In genomic region chr2:43178602-43179542, GRCh38 we compare ENCODE assay signal across 1 cellular context.
A peak's percentile ranks its signal among the peaks of the same experiment; 100 is the strongest.
TF ChIP-seq lines count a peak whose summit lies in the region.

No MANE protein-coding gene starts in this region.

TF ChIP-seq in HepG2, 621 proteins besides CTCF, POLR2A, EP300 and RAD21 (continued from another document and continues in another):
- TF ChIP-seq CENPT (CRISPR knock-in tag; IDR thresholded peaks at IDR 0.05; ENCODE audit: low read depth) (no peak), ZBTB38 (CRISPR knock-in tag; IDR thresholded peaks at IDR 0.05) (peak; percentile 89; the same call in 1 of the 2 replicates), MAZ (IDR thresholded peaks at IDR 0.05; ENCODE audit: borderline replicate concordance, low read depth, low read length) (no peak), MAZ (CRISPR knock-in tag; IDR thresholded peaks at IDR 0.05; ENCODE audit: low read depth) (peak; percentile 63; the same call in 1 of the 2 replicates), ZNF281 (CRISPR knock-in tag; IDR thresholded peaks at IDR 0.05; ENCODE audit: borderline replicate concordance) (no peak; the same call in 1 of the 2 replicates), MATR3 (CRISPR knock-in tag; IDR thresholded peaks at IDR 0.05) (no peak), ZNF589 (CRISPR knock-in tag; conservative IDR thresholded peaks at IDR 0.05) (no peak), KLF6 (CRISPR knock-in tag; IDR thresholded peaks at IDR 0.05) (peak; percentile 77; the same call in 1 of the 2 replicates), RARG (CRISPR knock-in tag; IDR thresholded peaks at IDR 0.05; ENCODE audit: low read depth) (0 out of 2 replicates have a peak, but pooled peaks have one; percentile 42), SMAD3 (CRISPR knock-in tag; IDR thresholded peaks at IDR 0.05) (peak; percentile 75; the same call in 1 of the 2 replicates), ISL2 (CRISPR knock-in tag; IDR thresholded peaks at IDR 0.05) (peak; percentile 85), ZNF567 (CRISPR knock-in tag; IDR thresholded peaks at IDR 0.05; ENCODE audit: borderline replicate concordance) (no peak), ZNF614 (CRISPR knock-in tag; IDR thresholded peaks at IDR 0.05; ENCODE audit: borderline replicate concordance) (peak; percentile 23; the same call in 1 of the 2 replicates), ZNF549 (CRISPR knock-in tag; IDR thresholded peaks at IDR 0.05) (no peak), RNF2 (conservative IDR thresholded peaks at IDR 0.05; ENCODE audit: low read depth) (no peak), KAT2B (IDR thresholded peaks at IDR 0.05; ENCODE audit: borderline replicate concordance, low read depth, low read length) (no peak), ZNF713 (CRISPR knock-in tag; IDR thresholded peaks at IDR 0.05) (0 out of 2 replicates have a peak, but pooled peaks have one; percentile 13), SNAPC2 (CRISPR knock-in tag; IDR thresholded peaks at IDR 0.05) (no peak), HNF1B (CRISPR knock-in tag; IDR thresholded peaks at IDR 0.05) (peak; percentile 72; the same call in 1 of the 2 replicates), NKX3-1 (CRISPR knock-in tag; IDR thresholded peaks at IDR 0.05) (no peak; the same call in 1 of the 2 replicates), EHMT2 (IDR thresholded peaks at IDR 0.05; ENCODE audit: borderline replicate concordance, low read depth, low read length) (no peak), KMT2B (CRISPR knock-in tag; IDR thresholded peaks at IDR 0.05) (peak; percentile 72), ZNF678 (CRISPR knock-in tag; IDR thresholded peaks at IDR 0.05) (no peak), HOXA5 (CRISPR knock-in tag; IDR thresholded peaks at IDR 0.05) (peak; percentile 74), DZIP1 (CRISPR knock-in tag; IDR thresholded peaks at IDR 0.05) (no peak), GFI1 (CRISPR knock-in tag; IDR thresholded peaks at IDR 0.05; ENCODE audit: borderline replicate concordance) (peak; percentile 89), RXRB (CRISPR knock-in tag; IDR thresholded peaks at IDR 0.05; ENCODE audit: borderline replicate concordance) (peak; percentile 53), RCOR2 (CRISPR knock-in tag; IDR thresholded peaks at IDR 0.05) (peak; percentile 88), ZNF570 (CRISPR knock-in tag; IDR thresholded peaks at IDR 0.05; ENCODE audit: borderline replicate concordance) (no peak), ZNF33B (CRISPR knock-in tag; IDR thresholded peaks at IDR 0.05) (peak; percentile 50; the same call in 1 of the 2 replicates), ATRX (CRISPR knock-in tag; IDR thresholded peaks at IDR 0.05; ENCODE audit: borderline replicate concordance) (no peak), KDM3A (CRISPR knock-in tag; IDR thresholded peaks at IDR 0.05; ENCODE audit: low read depth) (peak; percentile 66), PCBP2 (optimal IDR thresholded peaks at IDR 0.05; ENCODE audit: low read depth, low read length, poor library complexity, severe bottlenecking) (no peak)
- TF ChIP-seq, protein P1, sequence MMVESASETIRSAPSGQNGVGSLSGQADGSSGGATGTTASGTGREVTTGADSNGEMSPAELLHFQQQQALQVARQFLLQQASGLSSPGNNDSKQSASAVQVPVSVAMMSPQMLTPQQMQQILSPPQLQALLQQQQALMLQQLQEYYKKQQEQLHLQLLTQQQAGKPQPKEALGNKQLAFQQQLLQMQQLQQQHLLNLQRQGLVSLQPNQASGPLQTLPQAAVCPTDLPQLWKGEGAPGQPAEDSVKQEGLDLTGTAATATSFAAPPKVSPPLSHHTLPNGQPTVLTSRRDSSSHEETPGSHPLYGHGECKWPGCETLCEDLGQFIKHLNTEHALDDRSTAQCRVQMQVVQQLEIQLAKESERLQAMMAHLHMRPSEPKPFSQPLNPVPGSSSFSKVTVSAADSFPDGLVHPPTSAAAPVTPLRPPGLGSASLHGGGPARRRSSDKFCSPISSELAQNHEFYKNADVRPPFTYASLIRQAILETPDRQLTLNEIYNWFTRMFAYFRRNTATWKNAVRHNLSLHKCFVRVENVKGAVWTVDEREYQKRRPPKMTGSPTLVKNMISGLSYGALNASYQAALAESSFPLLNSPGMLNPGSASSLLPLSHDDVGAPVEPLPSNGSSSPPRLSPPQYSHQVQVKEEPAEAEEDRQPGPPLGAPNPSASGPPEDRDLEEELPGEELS (CRISPR knock-in tag; IDR thresholded peaks at IDR 0.05): peak; percentile 93
- TF ChIP-seq, protein P2, sequence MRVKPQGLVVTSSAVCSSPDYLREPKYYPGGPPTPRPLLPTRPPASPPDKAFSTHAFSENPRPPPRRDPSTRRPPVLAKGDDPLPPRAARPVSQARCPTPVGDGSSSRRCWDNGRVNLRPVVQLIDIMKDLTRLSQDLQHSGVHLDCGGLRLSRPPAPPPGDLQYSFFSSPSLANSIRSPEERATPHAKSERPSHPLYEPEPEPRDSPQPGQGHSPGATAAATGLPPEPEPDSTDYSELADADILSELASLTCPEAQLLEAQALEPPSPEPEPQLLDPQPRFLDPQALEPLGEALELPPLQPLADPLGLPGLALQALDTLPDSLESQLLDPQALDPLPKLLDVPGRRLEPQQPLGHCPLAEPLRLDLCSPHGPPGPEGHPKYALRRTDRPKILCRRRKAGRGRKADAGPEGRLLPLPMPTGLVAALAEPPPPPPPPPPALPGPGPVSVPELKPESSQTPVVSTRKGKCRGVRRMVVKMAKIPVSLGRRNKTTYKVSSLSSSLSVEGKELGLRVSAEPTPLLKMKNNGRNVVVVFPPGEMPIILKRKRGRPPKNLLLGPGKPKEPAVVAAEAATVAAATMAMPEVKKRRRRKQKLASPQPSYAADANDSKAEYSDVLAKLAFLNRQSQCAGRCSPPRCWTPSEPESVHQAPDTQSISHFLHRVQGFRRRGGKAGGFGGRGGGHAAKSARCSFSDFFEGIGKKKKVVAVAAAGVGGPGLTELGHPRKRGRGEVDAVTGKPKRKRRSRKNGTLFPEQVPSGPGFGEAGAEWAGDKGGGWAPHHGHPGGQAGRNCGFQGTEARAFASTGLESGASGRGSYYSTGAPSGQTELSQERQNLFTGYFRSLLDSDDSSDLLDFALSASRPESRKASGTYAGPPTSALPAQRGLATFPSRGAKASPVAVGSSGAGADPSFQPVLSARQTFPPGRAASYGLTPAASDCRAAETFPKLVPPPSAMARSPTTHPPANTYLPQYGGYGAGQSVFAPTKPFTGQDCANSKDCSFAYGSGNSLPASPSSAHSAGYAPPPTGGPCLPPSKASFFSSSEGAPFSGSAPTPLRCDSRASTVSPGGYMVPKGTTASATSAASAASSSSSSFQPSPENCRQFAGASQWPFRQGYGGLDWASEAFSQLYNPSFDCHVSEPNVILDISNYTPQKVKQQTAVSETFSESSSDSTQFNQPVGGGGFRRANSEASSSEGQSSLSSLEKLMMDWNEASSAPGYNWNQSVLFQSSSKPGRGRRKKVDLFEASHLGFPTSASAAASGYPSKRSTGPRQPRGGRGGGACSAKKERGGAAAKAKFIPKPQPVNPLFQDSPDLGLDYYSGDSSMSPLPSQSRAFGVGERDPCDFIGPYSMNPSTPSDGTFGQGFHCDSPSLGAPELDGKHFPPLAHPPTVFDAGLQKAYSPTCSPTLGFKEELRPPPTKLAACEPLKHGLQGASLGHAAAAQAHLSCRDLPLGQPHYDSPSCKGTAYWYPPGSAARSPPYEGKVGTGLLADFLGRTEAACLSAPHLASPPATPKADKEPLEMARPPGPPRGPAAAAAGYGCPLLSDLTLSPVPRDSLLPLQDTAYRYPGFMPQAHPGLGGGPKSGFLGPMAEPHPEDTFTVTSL (CRISPR knock-in tag; IDR thresholded peaks at IDR 0.05; ENCODE audit: borderline replicate concordance): peak; percentile 42; the same call in 1 of the 2 replicates
- TF ChIP-seq, protein P3, sequence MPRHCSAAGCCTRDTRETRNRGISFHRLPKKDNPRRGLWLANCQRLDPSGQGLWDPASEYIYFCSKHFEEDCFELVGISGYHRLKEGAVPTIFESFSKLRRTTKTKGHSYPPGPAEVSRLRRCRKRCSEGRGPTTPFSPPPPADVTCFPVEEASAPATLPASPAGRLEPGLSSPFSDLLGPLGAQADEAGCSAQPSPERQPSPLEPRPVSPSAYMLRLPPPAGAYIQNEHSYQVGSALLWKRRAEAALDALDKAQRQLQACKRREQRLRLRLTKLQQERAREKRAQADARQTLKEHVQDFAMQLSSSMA (CRISPR knock-in tag; IDR thresholded peaks at IDR 0.05): no peak
- TF ChIP-seq, protein P4, sequence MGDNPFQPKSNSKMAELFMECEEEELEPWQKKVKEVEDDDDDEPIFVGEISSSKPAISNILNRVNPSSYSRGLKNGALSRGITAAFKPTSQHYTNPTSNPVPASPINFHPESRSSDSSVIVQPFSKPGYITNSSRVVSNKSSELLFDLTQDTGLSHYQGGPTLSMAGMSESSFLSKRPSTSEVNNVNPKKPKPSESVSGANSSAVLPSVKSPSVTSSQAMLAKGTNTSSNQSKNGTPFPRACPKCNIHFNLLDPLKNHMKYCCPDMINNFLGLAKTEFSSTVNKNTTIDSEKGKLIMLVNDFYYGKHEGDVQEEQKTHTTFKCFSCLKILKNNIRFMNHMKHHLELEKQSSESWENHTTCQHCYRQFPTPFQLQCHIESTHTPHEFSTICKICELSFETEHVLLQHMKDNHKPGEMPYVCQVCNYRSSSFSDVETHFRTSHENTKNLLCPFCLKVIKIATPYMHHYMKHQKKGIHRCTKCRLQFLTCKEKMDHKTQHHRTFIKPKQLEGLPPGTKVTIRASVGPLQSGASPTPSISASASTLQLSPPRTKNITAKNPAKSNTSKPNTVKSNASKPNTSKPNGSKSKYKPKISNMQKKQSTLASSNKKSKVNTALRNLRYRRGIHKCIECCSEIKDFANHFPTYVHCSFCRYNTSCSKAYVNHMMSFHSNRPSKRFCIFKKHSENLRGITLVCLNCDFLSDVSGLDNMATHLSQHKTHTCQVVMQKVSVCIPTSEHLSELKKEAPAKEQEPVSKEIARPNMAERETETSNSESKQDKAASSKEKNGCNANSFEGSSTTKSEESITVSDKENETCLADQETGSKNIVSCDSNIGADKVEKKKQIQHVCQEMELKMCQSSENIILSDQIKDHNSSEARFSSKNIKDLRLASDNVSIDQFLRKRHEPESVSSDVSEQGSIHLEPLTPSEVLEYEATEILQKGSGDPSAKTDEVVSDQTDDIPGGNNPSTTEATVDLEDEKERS (CRISPR knock-in tag; IDR thresholded peaks at IDR 0.05): 0 out of 2 replicates have a peak, but pooled peaks have one; percentile 27
- TF ChIP-seq, protein P5, sequence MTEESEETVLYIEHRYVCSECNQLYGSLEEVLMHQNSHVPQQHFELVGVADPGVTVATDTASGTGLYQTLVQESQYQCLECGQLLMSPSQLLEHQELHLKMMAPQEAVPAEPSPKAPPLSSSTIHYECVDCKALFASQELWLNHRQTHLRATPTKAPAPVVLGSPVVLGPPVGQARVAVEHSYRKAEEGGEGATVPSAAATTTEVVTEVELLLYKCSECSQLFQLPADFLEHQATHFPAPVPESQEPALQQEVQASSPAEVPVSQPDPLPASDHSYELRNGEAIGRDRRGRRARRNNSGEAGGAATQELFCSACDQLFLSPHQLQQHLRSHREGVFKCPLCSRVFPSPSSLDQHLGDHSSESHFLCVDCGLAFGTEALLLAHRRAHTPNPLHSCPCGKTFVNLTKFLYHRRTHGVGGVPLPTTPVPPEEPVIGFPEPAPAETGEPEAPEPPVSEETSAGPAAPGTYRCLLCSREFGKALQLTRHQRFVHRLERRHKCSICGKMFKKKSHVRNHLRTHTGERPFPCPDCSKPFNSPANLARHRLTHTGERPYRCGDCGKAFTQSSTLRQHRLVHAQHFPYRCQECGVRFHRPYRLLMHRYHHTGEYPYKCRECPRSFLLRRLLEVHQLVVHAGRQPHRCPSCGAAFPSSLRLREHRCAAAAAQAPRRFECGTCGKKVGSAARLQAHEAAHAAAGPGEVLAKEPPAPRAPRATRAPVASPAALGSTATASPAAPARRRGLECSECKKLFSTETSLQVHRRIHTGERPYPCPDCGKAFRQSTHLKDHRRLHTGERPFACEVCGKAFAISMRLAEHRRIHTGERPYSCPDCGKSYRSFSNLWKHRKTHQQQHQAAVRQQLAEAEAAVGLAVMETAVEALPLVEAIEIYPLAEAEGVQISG (CRISPR knock-in tag; IDR thresholded peaks at IDR 0.05): peak; percentile 68; the same call in 1 of the 2 replicates
